In genomic region chr7:116675812-116676355, GRCh38 we compare ENCODE assay signal across 18 cellular contexts. TPM values are rescaled to one million over a fixed set of nuclear protein-coding genes. Genes with fewer than 3 reads are reported as not detected.
"Had no signal": no experiment of that assay in that cellular context is flagged by ENCODE, and none has a peak within 500 bp of the region (broad histone marks: within the 10 kb centered on the region; RNA-seq: fewer than 3 reads in every experiment).

No MANE protein-coding gene starts in this region.

- H3K27ac ChIP-seq: coronary artery, gastroesophageal sphincter, neutrophil, right atrium auricular region, sigmoid colon, stomach, thoracic aorta, transverse colon had no signal

- H3K27me3 ChIP-seq: gastroesophageal sphincter, right atrium auricular region, sigmoid colon had no signal

- H3K9me3 ChIP-seq: gastroesophageal sphincter, mucosa of descending colon, neutrophil, right atrium auricular region, sigmoid colon, stomach, thoracic aorta, transverse colon had no signal

- H3K9me3 Mint-ChIP-seq: endodermal cell; naive thymus-derived CD8-positive, alpha-beta T cell had no signal

- H3K4me3 ChIP-seq: coronary artery, gastroesophageal sphincter, mucosa of descending colon, right atrium auricular region, sigmoid colon, stomach, thoracic aorta, transverse colon had no signal

- H3K36me3 ChIP-seq: gastroesophageal sphincter, neutrophil, right atrium auricular region, sigmoid colon, stomach, thoracic aorta, transverse colon had no signal

- H3K4me3 Mint-ChIP-seq: endodermal cell; naive thymus-derived CD8-positive, alpha-beta T cell had no signal

- H3K27ac Mint-ChIP-seq: endodermal cell; naive thymus-derived CD8-positive, alpha-beta T cell had no signal

- DNase-seq: effector CD4-positive, alpha-beta T cell; endodermal cell; left colon; mucosa of descending colon; naive thymus-derived CD8-positive, alpha-beta T cell; sigmoid colon; small intestine; stimulated activated CD4-positive, alpha-beta T cell treated with anti-CD3 and anti-CD28 coated beads, Interleukin-12 subunit alpha, Interleukin-12 subunit beta, amount 100 ng/mL, for 4 hours; stimulated activated naive CD4-positive, alpha-beta T cell; stomach; substantia nigra; transverse colon had no signal

- H3K36me3 Mint-ChIP-seq: naive thymus-derived CD8-positive, alpha-beta T cell had no signal

RNA-seq across cellular contexts. Expression of gene MET, which starts 3.9 kb away (rescaled TPM):
- total RNA-seq: naive thymus-derived CD8-positive, alpha-beta T cell had no signal
- polyA plus RNA-seq: naive thymus-derived CD8-positive, alpha-beta T cell; neural cell had no signal
